In the genomic region with DNA sequence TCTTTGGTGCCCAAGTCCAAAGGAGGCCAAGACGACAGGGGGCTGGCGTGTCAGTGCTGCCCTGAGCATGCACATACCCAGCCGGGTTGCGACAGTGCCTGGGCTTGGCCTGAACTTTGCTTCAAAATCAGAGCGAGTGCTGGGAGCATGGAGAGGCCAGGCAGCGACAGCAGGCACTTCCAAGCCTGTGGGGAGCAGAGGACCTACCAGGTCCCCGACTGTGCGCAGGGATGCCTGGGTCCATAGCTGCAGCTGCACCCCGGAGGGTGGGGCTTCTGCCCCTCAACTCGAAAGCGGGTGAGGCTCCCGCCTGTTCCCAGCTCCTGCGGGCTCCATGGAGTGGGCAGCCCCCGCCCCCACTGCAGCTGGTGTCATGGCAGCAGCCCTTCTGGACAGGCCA, we compare ENCODE assay signal across 21 cellular contexts.
"Had no signal": no experiment of that assay in that cellular context is flagged by ENCODE, and none has a peak within 500 bp of the region (broad histone marks: within the 10 kb centered on the region; RNA-seq: fewer than 3 reads in every experiment).

No MANE protein-coding gene starts in this region.

- H3K36me3 ChIP-seq: heart left ventricle, suprapubic skin, thyroid gland, upper lobe of left lung, vagina had no signal

- H3K27ac ChIP-seq: dorsolateral prefrontal cortex, heart left ventricle, parathyroid adenoma, suprapubic skin, thyroid gland, upper lobe of left lung, vagina had no signal

- H3K4me1 ChIP-seq: parathyroid adenoma, thyroid gland, upper lobe of left lung had no signal

- H3K4me3 ChIP-seq: dorsolateral prefrontal cortex, heart left ventricle, lung, psoas muscle, smooth muscle cell, suprapubic skin, thyroid gland, upper lobe of left lung, vagina had no signal

- H3K4me2 ChIP-seq: smooth muscle cell had no signal

- H3K9ac ChIP-seq: parathyroid adenoma had no signal

- H2AFZ ChIP-seq: parathyroid adenoma had no signal

- DNase-seq: cortex of kidney; dorsolateral prefrontal cortex; effector CD8-positive, alpha-beta T cell; naive B cell; retina; stimulated activated CD4-positive, alpha-beta T cell treated with anti-CD3 and anti-CD28 coated beads, Interleukin-4, amount 100 ng/mL, for 1 hour; stimulated activated CD8-positive, alpha-beta memory T cell treated with anti-CD3 and anti-CD28 coated beads, Interleukin-4, amount 100 ng/mL, for 48 hours; stimulated activated naive CD4-positive, alpha-beta T cell; thyroid gland had no signal

- H3K27me3 ChIP-seq: dorsolateral prefrontal cortex, heart left ventricle, suprapubic skin, thyroid gland, upper lobe of left lung, vagina had no signal

- H3K9me3 ChIP-seq: heart left ventricle, psoas muscle, suprapubic skin, thyroid gland, upper lobe of left lung, vagina had no signal

- H3K79me2 ChIP-seq: parathyroid adenoma had no signal

- ATAC-seq: left lobe of liver had no signal

- FAIRE-seq: bronchial epithelial cell, frontal cortex, islet of Langerhans had no signal
